ENCODE assay signal across 10 cellular contexts in the genomic region with DNA sequence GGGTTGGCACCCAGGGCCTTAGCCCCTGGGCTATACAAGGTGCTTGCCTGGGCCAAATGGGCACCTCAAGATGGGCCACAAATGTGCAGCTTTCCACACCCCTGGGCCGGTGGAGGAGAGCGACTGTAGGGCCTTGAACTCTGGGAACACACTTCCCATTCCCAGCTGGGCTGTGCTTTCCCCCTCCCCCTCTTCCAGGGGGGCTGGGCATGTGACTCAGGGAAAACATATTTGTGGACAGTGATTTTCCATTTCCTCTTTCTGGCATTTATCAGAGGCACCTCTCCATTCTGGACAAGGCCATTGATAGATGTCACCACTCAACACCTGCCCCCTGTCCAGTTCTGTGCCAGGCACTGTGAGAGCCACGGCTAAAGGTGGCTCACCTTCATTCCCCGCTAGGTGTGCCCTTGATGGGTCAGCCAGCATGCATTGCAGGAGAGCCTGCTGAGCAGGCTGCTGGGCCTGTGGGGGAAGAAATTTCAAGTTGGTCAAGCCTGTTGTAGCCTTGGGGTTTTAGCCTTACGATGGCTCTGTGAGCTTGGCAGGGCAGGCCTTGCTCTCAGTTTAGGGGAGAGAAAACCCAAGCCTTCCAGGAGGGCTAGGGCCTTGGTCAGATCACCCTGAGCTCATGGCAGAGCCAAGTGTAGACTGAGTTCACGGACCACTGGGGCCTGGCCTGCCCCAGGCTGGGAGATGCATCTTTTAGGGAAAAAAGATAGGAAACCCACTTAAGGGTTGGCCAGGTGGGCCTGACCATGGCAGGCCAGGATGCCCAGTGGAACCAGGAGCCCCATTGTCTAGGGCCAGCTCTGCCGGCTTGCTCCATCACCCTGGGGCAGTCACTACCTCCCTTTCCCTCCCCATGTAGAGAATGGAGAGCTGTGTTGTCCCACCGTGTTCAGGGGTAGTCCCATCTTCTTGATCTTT.
A peak's percentile ranks its signal among the peaks of the same experiment; 100 is the strongest.
DNase-seq lines count a peak whose midpoint lies in the region; ATAC-seq and TF ChIP-seq lines count a peak whose summit lies in the region.
"Had no signal": no experiment of that assay in that cellular context is flagged by ENCODE, and none has a peak within 500 bp of the region (broad histone marks: within the 10 kb centered on the region; RNA-seq: fewer than 3 reads in every experiment).

No MANE protein-coding gene starts in this region.

- ATAC-seq in HG03045 (IDR thresholded peaks at IDR 0.05; ENCODE audit: unreplicated experiment) = no peak
- ATAC-seq: Panc1 had no signal

- H3K27me3 ChIP-seq in kidney epithelial cell (ENCODE audit: control insufficient read depth, insufficient read depth, low read length) = no peaks in the 10 kb centered on the region
- H3K27me3 ChIP-seq in testis = no peaks in the 10 kb centered on the region

- H3K4me1 ChIP-seq in testis = peaks cover 17% of the 10 kb centered on the region

- peak; percentile 23 for TF ChIP-seq CTCF in kidney epithelial cell (IDR thresholded peaks at IDR 0.05; ENCODE audit: insufficient read depth, low read length, poor library complexity, severe bottlenecking)
- no peak for TF ChIP-seq CTCF in testis (IDR thresholded peaks at IDR 0.05)
- TF ChIP-seq CTCF in GM20000 (IDR thresholded peaks at IDR 0.05; ENCODE audit: extremely low read depth, missing control alignments) = no peak

- no peaks in the 10 kb centered on the region for H3K9me3 ChIP-seq in testis

- H3K27ac ChIP-seq in testis = peak overlapping the region; percentile 70 to 72

- DNase-seq in HT1080 (ENCODE audit: low read depth) (peak; percentile 80), cerebellum (ENCODE audit: low spot score) (peak; percentile 65), kidney epithelial cell (ENCODE audit: low read depth) (peak; percentile 10), testis (peak; percentile 59), GM20000 (ENCODE audit: low spot score) (no peak), middle frontal gyrus (ENCODE audit: extremely low spot score, low spot score) (no peak)
- DNase-seq in stimulated activated CD4-positive, alpha-beta T cell treated with anti-CD3 and anti-CD28 coated beads, Interleukin-12 subunit alpha, Interleukin-12 subunit beta, amount 100 ng/mL, for 4 hours = no peak
- DNase-seq: hippocampal formation had no signal

- H3K36me3 ChIP-seq in kidney epithelial cell (ENCODE audit: control insufficient read depth, insufficient read depth, low read length) (no peaks in the 10 kb centered on the region), testis (ENCODE audit: low read depth, missing control alignments) (no peaks in the 10 kb centered on the region)

- no peak for TF ChIP-seq POLR2A in testis (IDR thresholded peaks at IDR 0.05)

- H3K4me3 ChIP-seq in kidney epithelial cell (ENCODE audit: low read depth, low read length) (no peak overlapping the region), testis (no peak overlapping the region)

- intact Hi-C loops in testis (cut with DNase I; ENCODE audit: low total_unique reads) = no loop called here

- 54 to 60% methylated on average over 8 of the region's 8 CpGs for WGBS in testis, 2 donors

Comparison
In these comparisons a context has a peak if more than half of its experiments do, and no peak if none do; other contexts are left out.
1. DNase-seq: peak in HT1080 (single experiment), cerebellum (single experiment), kidney epithelial cell (single experiment) and testis (single experiment); none in stimulated activated CD4-positive, alpha-beta T cell treated with anti-CD3 and anti-CD28 coated beads, Interleukin-12 subunit alpha, Interleukin-12 subunit beta, amount 100 ng/mL, for 4 hours (single experiment), GM20000 (single experiment) and middle frontal gyrus (single experiment).